In genomic region chr2:135985826-135986393, GRCh38 we compare ENCODE assay signal across 8 cellular contexts. TPM values are rescaled to one million over a fixed set of nuclear protein-coding genes. Genes with fewer than 3 reads are reported as not detected.
DNase-seq lines count a peak whose midpoint lies in the region; ATAC-seq and TF ChIP-seq lines count a peak whose summit lies in the region.

No MANE protein-coding gene starts in this region.

- H3K4me1 Mint-ChIP-seq in MCF 10A (ENCODE audit: insufficient read depth, unreplicated experiment), result no peaks in the 10 kb centered on the region

- TF ChIP-seq CTCF in MCF 10A (IDR thresholded peaks at IDR 0.05; ENCODE audit: unreplicated experiment), result no peak
- TF ChIP-seq CTCF in lung (IDR thresholded peaks at IDR 0.05; ENCODE audit: control extremely low read depth, extremely low read depth), result no peak

- POLR2A ChIA-PET in MCF 10A (lab: Yijun Ruan, JAX), result interaction anchor here (0.6 to 3.6 kb wide), 15 partner anchors 9 to 1649 kb away, joined by 3 to 35 read pairs (median 3); no protein-coding TSS in a partner anchor

- intact Hi-C loops in MCF 10A (cut with micrococcal nuclease), result loop anchor here (2.0 to 10.0 kb wide), 4 partner anchors 69 to 393 kb away; no protein-coding TSS in a partner anchor

- H3K4me1 ChIP-seq in lung (ENCODE audit: control insufficient read depth in 2 of 2, insufficient read depth in 2 of 2, low read length in 2 of 2), result peaks cover 0 to 6% of the 10 kb centered on the region in 2 donors

- H3K36me3 ChIP-seq in lung (ENCODE audit: control insufficient read depth in 2 of 2, insufficient read depth in 2 of 2, low read length in 2 of 2), result peaks cover 1 to 5% of the 10 kb centered on the region in 2 donors

- H3K9me3 ChIP-seq in lung (ENCODE audit: control insufficient read depth in 2 of 2, insufficient read depth in 1 of 2, low read length in 1 of 2), result no peaks in the 10 kb centered on the region

- peak overlapping the region; percentile 92 to 99 for H3K27ac ChIP-seq in lung (ENCODE audit: low read depth in 1 of 2, low read length in 1 of 2)

- peak overlapping the region; percentile 98 for H3K27ac Mint-ChIP-seq in MCF 10A (ENCODE audit: low read depth, unreplicated experiment)

- BruUV-seq in MCF 10A (replicated peaks; lab: Mats Ljungman, UMichigan), result TSS peak; percentile 40

- no peaks in the 10 kb centered on the region for H3K9me3 Mint-ChIP-seq in MCF 10A (ENCODE audit: unreplicated experiment)

- ATAC-seq in HG03139 (IDR thresholded peaks at IDR 0.05; ENCODE audit: unreplicated experiment), result peak; percentile 37
- no peak for ATAC-seq in lung (ENCODE audit: insufficient read depth, low FRiP score)

- peaks cover 15% of the 10 kb centered on the region for H3K36me3 Mint-ChIP-seq in MCF 10A (ENCODE audit: insufficient read depth, unreplicated experiment)

- H3K27me3 Mint-ChIP-seq in MCF 10A (ENCODE audit: insufficient read depth, unreplicated experiment), result no peaks in the 10 kb centered on the region

- H3K4me3 Mint-ChIP-seq in MCF 10A (ENCODE audit: unreplicated experiment), result peak overlapping the region; percentile 91

- 21% methylated on average over 19 of the region's 19 CpGs for WGBS in lung, 2 donors

- H3K27me3 ChIP-seq in lung (ENCODE audit: control insufficient read depth, insufficient read depth), result no peaks in the 10 kb centered on the region

- CTCF ChIA-PET in MCF 10A (lab: Yijun Ruan, JAX), result no interaction called here

- peak; percentile 28 for DNase-seq in GM19238 (ENCODE audit: insufficient read length, low spot score)
- peak; percentile 58 for DNase-seq in T follicular helper cell (ENCODE audit: low read depth)
- no peak for DNase-seq in MCF 10A (ENCODE audit: unreplicated experiment)
- DNase-seq in lung (ENCODE audit: low spot score), result no peak
- peak; percentile 61 to 66 for DNase-seq in stimulated activated CD8-positive, alpha-beta memory T cell treated with anti-CD3 and anti-CD28 coated beads, Interleukin-7, amount 100 ng/mL, for 4 hours (ENCODE audit: low read depth in 2 of 2)
- DNase-seq in UCSD-AML1 (lab: John Stamatoyannopoulos, UW; ENCODE audit: unreplicated experiment), result no peak
- DNase-seq in NCI-H146 treated with DMSO at 0.1 percent for 48 hours (lab: John Stamatoyannopoulos, UW; ENCODE audit: unreplicated experiment), result no peak

- H3K4me3 ChIP-seq in lung, result peak overlapping the region; percentile 99

RNA-seq across cellular contexts. Expression of gene DARS1, which starts 0.5 kb away (rescaled TPM):
- 52.8 and 66.5 TPM in 2 replicates for total RNA-seq in MCF 10A (2022)
- 10 to 100 TPM; 47.2 to 77.9 TPM for total RNA-seq in lung
- 10 to 100 TPM; 50.9 to 66.5 TPM for polyA plus RNA-seq in lung

Comparison
In these comparisons a context has a peak if more than half of its experiments do, and no peak if none do; other contexts are left out.
1. DNase-seq: peak in GM19238 (single experiment), T follicular helper cell (single experiment) and stimulated activated CD8-positive, alpha-beta memory T cell treated with anti-CD3 and anti-CD28 coated beads, Interleukin-7, amount 100 ng/mL, for 4 hours (2 of 2); none in MCF 10A (single experiment), lung (single experiment), UCSD-AML1 (single experiment) and NCI-H146 treated with DMSO at 0.1 percent for 48 hours (single experiment).